ENCODE assay signal across 8 cellular contexts in genomic region chr1:154327466-154328317, GRCh38. TPM values are rescaled to one million over a fixed set of nuclear protein-coding genes. Genes with fewer than 3 reads are reported as not detected.
DNase-seq lines count a peak whose midpoint lies in the region; ATAC-seq and TF ChIP-seq lines count a peak whose summit lies in the region.

No MANE protein-coding gene starts in this region.

- H3K4me1 ChIP-seq in DND-41 (ENCODE audit: insufficient read depth, low read length): peaks cover 50% of the 10 kb centered on the region
- peaks cover 12 to 24% of the 10 kb centered on the region in 2 donors for H3K4me1 ChIP-seq in ascending aorta
- peaks cover 48% of the 10 kb centered on the region for H3K4me1 ChIP-seq in lower lobe of right lung
- H3K4me1 ChIP-seq in urinary bladder (ENCODE audit: insufficient read depth): no peaks in the 10 kb centered on the region

- H3K27me3 ChIP-seq in DND-41 (ENCODE audit: insufficient read depth, low read length, poor library complexity) (no peaks in the 10 kb centered on the region), ascending aorta (no peaks in the 10 kb centered on the region), lower lobe of right lung (ENCODE audit: low read depth) (peaks cover 5% of the 10 kb centered on the region)

- peak overlapping the region in 1 of 2 experiments; percentile 69; a peak in 3 of 4 replicates for H3K4me3 ChIP-seq in DND-41 (ENCODE audit: low read depth in 1 of 2, low read length in 2 of 2)
- peak overlapping the region; percentile 73 to 75 for H3K4me3 ChIP-seq in ascending aorta
- peak overlapping the region; percentile 53 for H3K4me3 ChIP-seq in lower lobe of right lung
- peak overlapping the region; percentile 51 for H3K4me3 ChIP-seq in urinary bladder (ENCODE audit: low read depth, low read length)

- WGBS in urinary bladder: 42% methylated on average over 5 of the region's 5 CpGs

- H3K27ac ChIP-seq in DND-41 (ENCODE audit: low read length): peak overlapping the region; percentile 26; the same call in 1 of the 2 replicates
- peak overlapping the region; percentile 95 to 97 for H3K27ac ChIP-seq in ascending aorta
- H3K27ac ChIP-seq in lower lobe of right lung: peak overlapping the region; percentile 86
- H3K27ac ChIP-seq in urinary bladder (ENCODE audit: low read depth): peak overlapping the region; percentile 27

- peaks cover 36% of the 10 kb centered on the region for H4K20me1 ChIP-seq in DND-41 (ENCODE audit: insufficient read depth, low read length)

- intact Hi-C loops in ascending aorta (cut with DNase I) (loop anchor here (2.0 to 5.0 kb wide), 3 partner anchors 107 to 675 kb away; partner anchors contain the start of genes UBAP2L, UBE2Q1 and ZBTB7B), lower lobe of right lung (cut with DNase I) (no loop called here)

- H2AFZ ChIP-seq in DND-41 (ENCODE audit: low read depth, low read length): peak overlapping the region; percentile 55

- ATAC-seq in DND-41 (ENCODE audit: insufficient read depth, low read depth): peak; percentile 22
- no peak for ATAC-seq in lower lobe of right lung
- ATAC-seq in HG03571 (IDR thresholded peaks at IDR 0.05; ENCODE audit: unreplicated experiment): no peak

- peaks cover 29% of the 10 kb centered on the region for H3K36me3 ChIP-seq in DND-41 (ENCODE audit: insufficient read depth, low read length)
- H3K36me3 ChIP-seq in ascending aorta: peaks cover 20 to 33% of the 10 kb centered on the region in 2 donors
- H3K36me3 ChIP-seq in lower lobe of right lung: peaks cover 23% of the 10 kb centered on the region
- H3K36me3 ChIP-seq in urinary bladder (ENCODE audit: insufficient read depth): peaks cover 3% of the 10 kb centered on the region

- peak overlapping the region; percentile 92 for H3K4me2 ChIP-seq in DND-41 (ENCODE audit: insufficient read depth, low read length)

- H3K9me3 ChIP-seq in DND-41 (ENCODE audit: insufficient read depth, low read length, severe bottlenecking) (no peaks in the 10 kb centered on the region), ascending aorta (no peaks in the 10 kb centered on the region), lower lobe of right lung (no peaks in the 10 kb centered on the region)

- peaks cover 13% of the 10 kb centered on the region for H3K79me2 ChIP-seq in DND-41 (ENCODE audit: insufficient read depth, low read length)

- DNase-seq in DND-41: peak; percentile 74
- DNase-seq in KG1 (lab: John Stamatoyannopoulos, UW): peak; percentile 19
- no peak for DNase-seq in ascending aorta (ENCODE audit: low spot score in 2 of 2)
- no peak for DNase-seq in lower lobe of right lung
- no peak for DNase-seq in GM10266 (ENCODE audit: extremely low spot score)
- DNase-seq in NCI-H2227 treated with DMSO at 0.1 percent for 48 hours (lab: John Stamatoyannopoulos, UW): no peak

- H3K9ac ChIP-seq in DND-41 (ENCODE audit: low read depth, low read length): peak overlapping the region; percentile 51

- TF ChIP-seq CTCF in DND-41 (IDR thresholded peaks at IDR 0.05; ENCODE audit: borderline replicate concordance, extremely low read depth, low read length, poor library complexity, severe bottlenecking): no peak
- TF ChIP-seq CTCF in ascending aorta (IDR thresholded peaks at IDR 0.05): no peak
- no peak for TF ChIP-seq CTCF in lower lobe of right lung (IDR thresholded peaks at IDR 0.05)
- TF ChIP-seq CTCF in GM10266 (IDR thresholded peaks at IDR 0.05; ENCODE audit: control insufficient read depth, insufficient read depth, low read depth, missing control alignments): no peak

RNA-seq across cellular contexts. Expression of gene ATP8B2, which starts 2.4 kb away (rescaled TPM):
- total RNA-seq in ascending aorta (173 TPM), lower lobe of right lung (26.0 TPM), urinary bladder (42.2 TPM)
- polyA plus RNA-seq in urinary bladder: 45.4 TPM

RNA-seq across cellular contexts. Expression of gene AQP10, which starts 6.8 kb away (rescaled TPM):
- total RNA-seq in ascending aorta: not detected
- total RNA-seq in lower lobe of right lung: 0.47 TPM
- total RNA-seq in urinary bladder: not detected
- 0.05 TPM for polyA plus RNA-seq in urinary bladder

RNA-seq across cellular contexts. Expression of gene HAX1, which starts 55.3 kb away (rescaled TPM):
- total RNA-seq in ascending aorta (270 TPM), lower lobe of right lung (75.4 TPM), urinary bladder (50.7 TPM)
- polyA plus RNA-seq in urinary bladder: 90.7 TPM

Comparison
In these comparisons a context has a peak if more than half of its experiments do, and no peak if none do; other contexts are left out.
1. DNase-seq: peak in DND-41 (single experiment) and KG1 (single experiment); none in ascending aorta (0 of 2), lower lobe of right lung (single experiment), GM10266 (single experiment) and NCI-H2227 treated with DMSO at 0.1 percent for 48 hours (single experiment).
2. H3K27ac ChIP-seq: peak in every context shown above with its lines; median percentile 96 in ascending aorta; 86 in lower lobe of right lung; 27 in urinary bladder; 26 in DND-41.